Comparison of ENCODE assay signal across 16 cellular contexts in the genomic region with DNA sequence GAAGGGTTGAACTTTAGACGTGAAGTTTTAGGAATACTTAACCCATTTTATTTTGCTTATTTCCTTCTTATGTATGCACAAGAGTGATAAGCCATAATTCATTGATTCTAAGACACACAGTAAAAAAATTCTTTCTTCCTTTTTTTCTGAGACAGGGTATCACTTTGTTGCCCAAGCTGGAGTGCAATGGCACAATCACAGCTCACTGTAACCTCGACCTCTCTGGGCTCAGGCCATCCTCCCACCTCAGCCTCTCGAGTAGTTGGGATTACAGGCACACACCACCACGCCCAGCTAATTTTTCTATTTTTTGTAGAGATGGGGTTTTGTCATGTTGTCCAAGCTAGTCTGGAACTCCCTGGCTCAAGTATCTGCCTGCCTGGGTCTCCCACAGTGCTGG. TPM values are rescaled to one million over a fixed set of nuclear protein-coding genes. Genes with fewer than 3 reads are reported as not detected.
"Had no signal": no experiment of that assay in that cellular context is flagged by ENCODE, and none has a peak within 500 bp of the region (broad histone marks: within the 10 kb centered on the region; RNA-seq: fewer than 3 reads in every experiment).

No MANE protein-coding gene starts in this region.

- H3K4me2 ChIP-seq: neural progenitor cell had no signal

- H3K4me3 Mint-ChIP-seq: activated CD4-positive, alpha-beta T cell treated with anti-CD3 and anti-CD28 coated beads, Interleukin-2, amount 10 ng/mL, durations not matched to agents 7 days and 5 days; activated naive CD8-positive, alpha-beta T cell; activated T-cell treated with anti-CD3 and anti-CD28 coated beads, Interleukin-2, amount 50 U/mL, for 4 hours; memory B cell; neural progenitor cell had no signal

- H3K9me3 ChIP-seq: esophagus muscularis mucosa, mucosa of descending colon, stomach had no signal

- H3K36me3 ChIP-seq: esophagus muscularis mucosa, neural progenitor cell, stomach had no signal

- H2AFZ ChIP-seq: neural progenitor cell had no signal

- H3K4me1 Mint-ChIP-seq: memory B cell had no signal

- H3K27me3 ChIP-seq: neural progenitor cell had no signal

- DNase-seq: activated CD4-positive, alpha-beta T cell treated with anti-CD3 and anti-CD28 coated beads, Interleukin-2, amount 10 ng/mL, durations not matched to agents 7 days and 5 days; activated CD8-positive, alpha-beta memory T cell treated with anti-CD3 and anti-CD28 coated beads, Interleukin-2, amount 50 U/mL, for 4 hours; activated gamma-delta T cell; activated T-cell treated with anti-CD3 and anti-CD28 coated beads, Interleukin-2, amount 50 U/mL, for 4 hours; effector CD4-positive, alpha-beta T cell; left ventricle myocardium superior; mucosa of descending colon; naive thymus-derived CD4-positive, alpha-beta T cell; stimulated activated CD4-positive, alpha-beta T cell treated with anti-CD3 and anti-CD28 coated beads, Interleukin-2, amount 100 ng/mL, for 24 hours; stomach; trophoblast cell had no signal

- H3K27ac ChIP-seq: esophagus muscularis mucosa, neural progenitor cell, stomach had no signal

- H3K9me3 Mint-ChIP-seq: activated CD4-positive, alpha-beta T cell treated with anti-CD3 and anti-CD28 coated beads, Interleukin-2, amount 10 ng/mL, durations not matched to agents 7 days and 5 days; activated T-cell treated with anti-CD3 and anti-CD28 coated beads, Interleukin-2, amount 50 U/mL, for 4 hours; memory B cell; naive thymus-derived CD4-positive, alpha-beta T cell; neural progenitor cell had no signal

- H3K36me3 Mint-ChIP-seq: memory B cell, neural progenitor cell had no signal

- H3K27ac Mint-ChIP-seq: activated CD4-positive, alpha-beta T cell treated with anti-CD3 and anti-CD28 coated beads, Interleukin-2, amount 10 ng/mL, durations not matched to agents 7 days and 5 days; activated naive CD8-positive, alpha-beta T cell; memory B cell; neural progenitor cell; progenitor cell of endocrine pancreas had no signal

- H3K9ac ChIP-seq: neural progenitor cell had no signal

- H3K4me3 ChIP-seq: esophagus muscularis mucosa, mucosa of descending colon, neural progenitor cell, stomach had no signal

RNA-seq across cellular contexts. Expression of a gene that starts 16.7 kb away (rescaled TPM):
- polyA plus RNA-seq: naive thymus-derived CD4-positive, alpha-beta T cell had no signal
